In genomic region chr12:101204598-101205304, GRCh38 we compare ENCODE assay signal across 15 cellular contexts. TPM values are rescaled to one million over a fixed set of nuclear protein-coding genes. Genes with fewer than 3 reads are reported as not detected.
DNase-seq lines count a peak whose midpoint lies in the region; ATAC-seq and TF ChIP-seq lines count a peak whose summit lies in the region.
"Had no signal": no experiment of that assay in that cellular context is flagged by ENCODE, and none has a peak within 500 bp of the region (broad histone marks: within the 10 kb centered on the region; RNA-seq: fewer than 3 reads in every experiment).

No MANE protein-coding gene starts in this region.

- no peaks in the 10 kb centered on the region for H3K9me3 ChIP-seq in breast epithelium
- no peaks in the 10 kb centered on the region for H3K9me3 ChIP-seq in PC-3 (ENCODE audit: low read length)
- H3K9me3 ChIP-seq in thyroid gland, result no peaks in the 10 kb centered on the region

- no peak overlapping the region for H3K4me2 ChIP-seq in PC-3 (ENCODE audit: low read length)

- H2AFZ ChIP-seq in PC-3 (ENCODE audit: low read length), result no peak overlapping the region

- H3K27me3 Mint-ChIP-seq in MCF 10A (ENCODE audit: insufficient read depth, unreplicated experiment), result no peaks in the 10 kb centered on the region

- H3K27ac Mint-ChIP-seq in MCF 10A (ENCODE audit: low read depth, unreplicated experiment), result no peak overlapping the region
- H3K27ac Mint-ChIP-seq: CD4-positive, alpha-beta memory T cell had no signal

- H3K4me1 ChIP-seq in breast epithelium, result no peaks in the 10 kb centered on the region
- H3K4me1 ChIP-seq in PC-3 (ENCODE audit: insufficient read depth, low read length), result no peaks in the 10 kb centered on the region
- H3K4me1 ChIP-seq in thyroid gland, result peaks cover 3 to 30% of the 10 kb centered on the region in 2 donors

- no peak overlapping the region for H3K27ac ChIP-seq in breast epithelium
- no peak overlapping the region for H3K27ac ChIP-seq in PC-3 (ENCODE audit: low read length)
- peak overlapping the region in 2 of 3 donors; percentile 75 to 96 for H3K27ac ChIP-seq in thyroid gland
- H3K27ac ChIP-seq: SK-N-MC had no signal

- CTCF ChIA-PET in MCF 10A (lab: Yijun Ruan, JAX) (interaction anchor here (0.6 to 0.8 kb wide), 2 partner anchors 45 to 160 kb away, joined by 3 read pairs; no protein-coding TSS in a partner anchor), PC-3 (lab: Charles Lee) (no interaction called here)

- DNase-seq in MCF 10A (ENCODE audit: unreplicated experiment) (peak; percentile 4), breast epithelium (ENCODE audit: low spot score in 2 of 2) (no peak), PC-3 (peak; percentile 7), iPS DF 4.7 (ENCODE audit: extremely low read depth, low spot score) (peak; percentile 64), thyroid gland (peak; percentile 41 to 45), GM19240 (ENCODE audit: insufficient read length, low spot score) (no peak), NCI-H1105 (lab: John Stamatoyannopoulos, UW) (no peak)
- DNase-seq: CD4-positive, alpha-beta memory T cell; MM.1S; NCI-H1930; NCI-H524; T-helper 1 cell had no signal

- H3K9me2 ChIP-seq in PC-3 (replicated peaks; ENCODE audit: low read length), result no peaks in the 10 kb centered on the region

- 64 to 67% methylated on average over 4 of the region's 4 CpGs for WGBS in thyroid gland, 2 donors

- ATAC-seq in PC-3 (no peak), HG03135 (IDR thresholded peaks at IDR 0.05; ENCODE audit: unreplicated experiment) (no peak)
- ATAC-seq: HepG2 had no signal

- POLR2A ChIA-PET in MCF 10A (lab: Yijun Ruan, JAX) (interaction anchor here (0.6 kb wide), 1 partner anchor 18 kb away, joined by 4 read pairs; no protein-coding TSS in a partner anchor), PC-3 (lab: Charles Lee; ENCODE audit: unreplicated experiment) (no interaction called here)

- no peaks in the 10 kb centered on the region for H3K9me3 Mint-ChIP-seq in MCF 10A (ENCODE audit: unreplicated experiment)

- TF ChIP-seq CTCF in MCF 10A (IDR thresholded peaks at IDR 0.05; ENCODE audit: unreplicated experiment) (no peak), breast epithelium (IDR thresholded peaks at IDR 0.05) (no peak), PC-3 (conservative IDR thresholded peaks at IDR 0.05; ENCODE audit: low read depth, low read length) (no peak), thyroid gland (IDR thresholded peaks at IDR 0.05) (no peak)

- H3K36me3 Mint-ChIP-seq in MCF 10A (ENCODE audit: insufficient read depth, unreplicated experiment), result no peaks in the 10 kb centered on the region
- H3K36me3 Mint-ChIP-seq: CD4-positive, alpha-beta memory T cell had no signal

- no peak overlapping the region for H3K4me3 Mint-ChIP-seq in MCF 10A (ENCODE audit: unreplicated experiment)
- H3K4me3 Mint-ChIP-seq: CD4-positive, alpha-beta memory T cell had no signal

- H3K36me3 ChIP-seq in breast epithelium (no peaks in the 10 kb centered on the region), PC-3 (ENCODE audit: low read depth, low read length) (no peaks in the 10 kb centered on the region), thyroid gland (no peaks in the 10 kb centered on the region)

- no peaks in the 10 kb centered on the region for H3K79me2 ChIP-seq in PC-3 (ENCODE audit: low read length)

- H3K4me1 Mint-ChIP-seq in MCF 10A (ENCODE audit: insufficient read depth, unreplicated experiment), result no peaks in the 10 kb centered on the region

- no peaks in the 10 kb centered on the region for H4K20me1 ChIP-seq in PC-3 (ENCODE audit: low read length)

- H3K27me3 ChIP-seq in breast epithelium (peaks cover 0 to 16% of the 10 kb centered on the region in 2 donors), PC-3 (ENCODE audit: low read length) (peaks cover 46% of the 10 kb centered on the region), thyroid gland (no peaks in the 10 kb centered on the region)

- H3F3A ChIP-seq in PC-3 (ENCODE audit: low read length, unreplicated experiment), result no peaks in the 10 kb centered on the region

- BruUV-seq in MCF 10A (replicated peaks; lab: Mats Ljungman, UMichigan) (no TSS peak), PC-3 (replicated peaks; lab: Mats Ljungman, UMichigan) (no TSS peak)

- no peak overlapping the region for H3K4me3 ChIP-seq in breast epithelium
- H3K4me3 ChIP-seq in PC-3 (ENCODE audit: low read length), result no peak overlapping the region
- no peak overlapping the region for H3K4me3 ChIP-seq in thyroid gland (replicated peaks in 1 of 3)
- H3K4me3 ChIP-seq: SK-N-MC had no signal

- intact Hi-C loops in MCF 10A (cut with micrococcal nuclease) (no loop called here), breast epithelium (cut with DNase I; ENCODE audit: low total_unique reads) (no loop called here), PC-3 (cut with micrococcal nuclease) (no loop called here), thyroid gland (cut with DNase I) (no loop called here)

- H3K9ac ChIP-seq in PC-3 (ENCODE audit: low read length), result no peak overlapping the region

- TF ChIP-seq POLR2A in breast epithelium (IDR thresholded peaks at IDR 0.05) (no peak), thyroid gland (IDR thresholded peaks at IDR 0.05) (peak in 1 of 2 donors; percentile 20)

RNA-seq across cellular contexts. Expression of gene SLC5A8, which starts 5.3 kb away (rescaled TPM):
- total RNA-seq in MCF 10A (2022) (not detected in 2 replicates), breast epithelium (under 1 TPM in 2 of 3 donors, not detected in 1; 0.29 to 0.33 TPM), PC-3 (2014; rRNA removed) (not detected in 2 replicates), thyroid gland (100 to 1,000 TPM in 1 of 4 donors, 10 to 100 TPM in 3; 51.3 to 114 (median 75.9) TPM)
- total RNA-seq: CD4-positive, alpha-beta memory T cell; HepG2 had no signal

Comparison
In these comparisons a context has a peak if more than half of its experiments do, and no peak if none do; other contexts are left out.
1. DNase-seq: peak in MCF 10A (single experiment), PC-3 (single experiment), iPS DF 4.7 (single experiment) and thyroid gland (2 of 2); none in breast epithelium (0 of 2), GM19240 (single experiment) and NCI-H1105 (single experiment).
2. H3K27ac ChIP-seq: peak in thyroid gland (2 of 3); none in breast epithelium (0 of 2) and PC-3 (single experiment).
3. RNA of gene SLC5A8, which starts 5.3 kb away (total RNA-seq): 51.3 to 114 TPM in thyroid gland; 0.29 to 0.33 TPM in breast epithelium, not detected in MCF 10A and not detected in PC-3; every median in the first group is over 10 times any median in the second.